In the genomic region with DNA sequence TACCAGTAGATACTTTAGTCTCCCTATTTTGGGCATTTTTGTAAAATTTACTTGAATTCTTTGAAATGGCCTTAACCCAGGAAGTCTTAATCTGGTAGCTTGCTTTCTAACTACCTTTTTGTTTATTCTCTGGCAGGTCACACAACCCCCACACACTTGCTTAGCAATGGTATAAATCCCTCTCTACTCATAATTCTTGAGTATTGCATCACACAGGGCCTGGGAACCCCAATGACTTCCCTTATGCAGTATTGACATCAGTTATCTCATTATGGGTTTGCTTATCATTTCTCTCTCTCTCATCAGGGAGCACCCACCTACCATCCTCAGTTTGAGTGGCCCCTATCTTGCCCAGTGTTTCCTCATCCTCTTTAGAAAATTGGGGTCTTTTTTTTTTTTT, we compare ENCODE assay signal across 1 cellular context.
TF ChIP-seq lines count a peak whose summit lies in the region.

No MANE protein-coding gene starts in this region.

TF ChIP-seq in IMR-90, 13 proteins besides CTCF, POLR2A, EP300 and RAD21 (continued from another document):
- no peak for TF ChIP-seq ELK1 (IDR thresholded peaks at IDR 0.05; ENCODE audit: borderline replicate concordance, low read depth, low read length)
